ENCODE assay signal across 12 cellular contexts in genomic region chr4:120331486-120332281, GRCh38.
DNase-seq lines count a peak whose midpoint lies in the region; ATAC-seq and TF ChIP-seq lines count a peak whose summit lies in the region.
"Had no signal": no experiment of that assay in that cellular context is flagged by ENCODE, and none has a peak within 500 bp of the region (broad histone marks: within the 10 kb centered on the region; RNA-seq: fewer than 3 reads in every experiment).

No MANE protein-coding gene starts in this region.

- no peaks in the 10 kb centered on the region for H3F3A ChIP-seq in MM.1S (ENCODE audit: insufficient read depth, low read length)

- no peaks in the 10 kb centered on the region for H3K4me1 ChIP-seq in MM.1S (ENCODE audit: low read length)
- H3K4me1 ChIP-seq: tibial nerve had no signal

- H3K9ac ChIP-seq in MM.1S (ENCODE audit: low read length): no peak overlapping the region

- DNase-seq in COLO668 (lab: John Stamatoyannopoulos, UW; ENCODE audit: unreplicated experiment) (peak; percentile 44), MM.1S (peak; percentile 35), NCI-H128 (lab: John Stamatoyannopoulos, UW; ENCODE audit: unreplicated experiment) (no peak)
- no peak for DNase-seq in naive thymus-derived CD8-positive, alpha-beta T cell
- DNase-seq: CD8-positive, alpha-beta T cell; NCI-H1105 had no signal

- H3K9me3 Mint-ChIP-seq in brain: no peaks in the 10 kb centered on the region
- H3K9me3 Mint-ChIP-seq in naive thymus-derived CD8-positive, alpha-beta T cell: no peaks in the 10 kb centered on the region
- H3K9me3 Mint-ChIP-seq: CD8-positive, alpha-beta T cell; WTC11 had no signal

- no peaks in the 10 kb centered on the region for H3K36me3 ChIP-seq in MM.1S (replicated peaks; ENCODE audit: insufficient read depth, low read length)
- H3K36me3 ChIP-seq: tibial nerve had no signal

- peak overlapping the region in 3 of 5 experiments; percentile 14 to 38 (median 37) for H3K27ac Mint-ChIP-seq in brain
- no peak overlapping the region for H3K27ac Mint-ChIP-seq in naive thymus-derived CD8-positive, alpha-beta T cell
- H3K27ac Mint-ChIP-seq: CD8-positive, alpha-beta T cell; WTC11 had no signal

- H4K20me1 ChIP-seq in MM.1S (ENCODE audit: insufficient read depth, low read length): no peaks in the 10 kb centered on the region

- no peaks in the 10 kb centered on the region for H3K27me3 Mint-ChIP-seq in brain
- H3K27me3 Mint-ChIP-seq in naive thymus-derived CD8-positive, alpha-beta T cell: peaks cover 2 to 10% (median 4%) of the 10 kb centered on the region in 5 donors

- 0 out of 2 replicates have a peak overlapping the region, but pooled peaks have one; percentile 12 for H3K27ac ChIP-seq in MM.1S (ENCODE audit: low read length)
- H3K27ac ChIP-seq: tibial nerve had no signal

- H3K4me3 ChIP-seq in MM.1S (ENCODE audit: low read length): no peak overlapping the region
- H3K4me3 ChIP-seq: tibial nerve had no signal

- no peaks in the 10 kb centered on the region for H3K36me3 Mint-ChIP-seq in brain
- no peaks in the 10 kb centered on the region for H3K36me3 Mint-ChIP-seq in naive thymus-derived CD8-positive, alpha-beta T cell
- H3K36me3 Mint-ChIP-seq: CD8-positive, alpha-beta T cell; WTC11 had no signal

- ATAC-seq in GM18909 (IDR thresholded peaks at IDR 0.05; ENCODE audit: poor library complexity, unreplicated experiment) (peak; percentile 43), HG03095 (IDR thresholded peaks at IDR 0.05; ENCODE audit: unreplicated experiment) (no peak), GM21576 (IDR thresholded peaks at IDR 0.05; ENCODE audit: unreplicated experiment) (no peak)
- no peak for ATAC-seq in naive thymus-derived CD8-positive, alpha-beta T cell
- ATAC-seq: CD8-positive, alpha-beta T cell; WTC11 had no signal

- no peaks in the 10 kb centered on the region for H3K9me3 ChIP-seq in MM.1S (replicated peaks; ENCODE audit: insufficient read depth, low read length)
- H3K9me3 ChIP-seq: tibial nerve had no signal

- no peaks in the 10 kb centered on the region for H3K9me2 ChIP-seq in MM.1S (replicated peaks; ENCODE audit: insufficient read depth, low read length)

- H3K4me3 Mint-ChIP-seq in brain: no peak overlapping the region
- no peak overlapping the region for H3K4me3 Mint-ChIP-seq in naive thymus-derived CD8-positive, alpha-beta T cell
- H3K4me3 Mint-ChIP-seq: CD8-positive, alpha-beta T cell; WTC11 had no signal

- TF ChIP-seq CTCF in MM.1S (IDR thresholded peaks at IDR 0.05; ENCODE audit: low read length): no peak
- no peak for TF ChIP-seq CTCF in brain (conservative IDR thresholded peaks at IDR 0.05)

- H3K4me2 ChIP-seq in MM.1S (ENCODE audit: low read depth, low read length): no peak overlapping the region

- no peak overlapping the region for H2AFZ ChIP-seq in MM.1S (ENCODE audit: low read length)

- peaks cover 17% of the 10 kb centered on the region for H3K4me1 Mint-ChIP-seq in brain
- H3K4me1 Mint-ChIP-seq in naive thymus-derived CD8-positive, alpha-beta T cell: no peaks in the 10 kb centered on the region

- no peaks in the 10 kb centered on the region for H3K27me3 ChIP-seq in MM.1S (replicated peaks; ENCODE audit: insufficient read depth, low read length)
- H3K27me3 ChIP-seq: tibial nerve had no signal

- no peaks in the 10 kb centered on the region for H3K79me2 ChIP-seq in MM.1S (ENCODE audit: low read length)

- POLR2A ChIA-PET in naive thymus-derived CD8-positive, alpha-beta T cell (lab: Charles Lee): no interaction called here

Comparison
In these comparisons a context has a peak if more than half of its experiments do, and no peak if none do; other contexts are left out.
1. DNase-seq: peak in COLO668 (single experiment) and MM.1S (single experiment); none in NCI-H128 (single experiment) and naive thymus-derived CD8-positive, alpha-beta T cell (0 of 10).
2. H3K27ac Mint-ChIP-seq: peak in brain (3 of 5); none in naive thymus-derived CD8-positive, alpha-beta T cell (0 of 10).